In the genomic region with DNA sequence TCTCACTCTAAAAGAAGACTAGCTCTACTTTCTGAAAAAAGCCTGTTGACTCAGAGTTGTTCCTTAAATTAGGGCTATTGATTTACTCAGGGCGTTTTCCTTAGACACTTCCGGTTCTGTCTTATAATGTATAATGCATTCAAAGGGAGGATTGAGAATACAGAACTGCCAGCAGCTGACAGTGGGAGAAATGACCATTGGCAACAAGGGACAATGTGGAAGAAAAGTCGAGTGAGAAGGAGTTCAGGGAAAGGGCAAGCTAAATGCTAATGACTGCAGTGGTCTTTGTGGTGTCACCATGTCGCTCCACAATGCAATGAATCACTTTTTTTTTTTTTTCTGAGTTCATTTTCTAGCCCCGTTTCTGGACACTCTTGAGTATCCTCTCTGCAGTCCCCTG, we compare ENCODE assay signal across 17 cellular contexts.
A peak's percentile ranks its signal among the peaks of the same experiment; 100 is the strongest.
DNase-seq lines count a peak whose midpoint lies in the region; FAIRE-seq and TF ChIP-seq lines count a peak whose summit lies in the region.
"Had no signal": no experiment of that assay in that cellular context is flagged by ENCODE, and none has a peak within 500 bp of the region (broad histone marks: within the 10 kb centered on the region; RNA-seq: fewer than 3 reads in every experiment).

No MANE protein-coding gene starts in this region.

- H3K27ac ChIP-seq in Peyer's patch, result no peak overlapping the region
- H3K27ac ChIP-seq: epithelial cell of prostate, suprapubic skin had no signal

- H3K36me3 Mint-ChIP-seq in nephron (ENCODE audit: low read depth) (no peaks in the 10 kb centered on the region), glutamatergic neuron (ENCODE audit: unreplicated experiment) (no peaks in the 10 kb centered on the region)
- H3K36me3 Mint-ChIP-seq: mesothelial cell of epicardium had no signal

- H3K27me3 ChIP-seq in Peyer's patch, result no peaks in the 10 kb centered on the region
- H3K27me3 ChIP-seq: suprapubic skin had no signal

- H3K27ac Mint-ChIP-seq in nephron (peak overlapping the region in 2 of 3 experiments; percentile 0 to 17), glutamatergic neuron (ENCODE audit: unreplicated experiment) (no peak overlapping the region)
- H3K27ac Mint-ChIP-seq: mesothelial cell of epicardium; T-helper 1 cell treated with Interleukin-12 subunit alpha and Interleukin-12 subunit beta and Interleukin-4 antibody, amounts not matched to agents 30 μg/mL and 1 μg/mL, for 36 hours had no signal

- TF ChIP-seq POLR2A in H54 (IDR thresholded peaks at IDR 0.05; ENCODE audit: low read depth, low read length) (no peak), NB4 (IDR thresholded peaks at IDR 0.05; ENCODE audit: extremely low read depth, insufficient read length) (no peak), Peyer's patch (IDR thresholded peaks at IDR 0.05) (no peak), erythroblast (IDR thresholded peaks at IDR 0.05; ENCODE audit: low read length) (no peak)

- DNase-seq in H54 (ENCODE audit: insufficient read length, low spot score) (no peak), NB4 (ENCODE audit: low read depth) (peak; percentile 23), dermis blood vessel endothelial cell (peak; percentile 27), glutamatergic neuron (no peak), Peyer's patch (no peak), erythroblast (lab: John Stamatoyannopoulos, UW) (no peak)
- DNase-seq: activated CD8-positive, alpha-beta memory T cell treated with anti-CD3 and anti-CD28 coated beads, Interleukin-2, amount 50 U/mL, for 4 hours; activated gamma-delta T cell; NCI-H2081 treated with DMSO at 0.1 percent for 48 hours; NCI-H774; occipital lobe; stimulated activated CD4-positive, alpha-beta T cell treated with anti-CD3 and anti-CD28 coated beads, Interleukin-4, amount 100 ng/mL, for 1 hour had no signal

- H3K9me3 Mint-ChIP-seq in nephron (no peaks in the 10 kb centered on the region), glutamatergic neuron (ENCODE audit: unreplicated experiment) (no peaks in the 10 kb centered on the region)
- H3K9me3 Mint-ChIP-seq: T-helper 1 cell treated with Interleukin-12 subunit alpha and Interleukin-12 subunit beta and Interleukin-4 antibody, amounts not matched to agents 30 μg/mL and 1 μg/mL, for 36 hours had no signal

- FAIRE-seq in H54 (lab: Jason Lieb, UNC), result peak; percentile 30

- H3K4me3 Mint-ChIP-seq in nephron (no peak overlapping the region), glutamatergic neuron (ENCODE audit: unreplicated experiment) (no peak overlapping the region)
- H3K4me3 Mint-ChIP-seq: mesothelial cell of epicardium; T-helper 1 cell treated with Interleukin-12 subunit alpha and Interleukin-12 subunit beta and Interleukin-4 antibody, amounts not matched to agents 30 μg/mL and 1 μg/mL, for 36 hours had no signal

- TF ChIP-seq CTCF in NB4 (IDR thresholded peaks at IDR 0.05; ENCODE audit: low read depth, low read length) (no peak), nephron (IDR thresholded peaks at IDR 0.05; ENCODE audit: unreplicated experiment in 3 of 3) (no peak), glutamatergic neuron (IDR thresholded peaks at IDR 0.05; ENCODE audit: partially characterized antibody, unreplicated experiment) (no peak), Peyer's patch (IDR thresholded peaks at IDR 0.05) (no peak)

- H3K9me3 ChIP-seq in Peyer's patch, result no peaks in the 10 kb centered on the region
- H3K9me3 ChIP-seq: suprapubic skin had no signal

- H3K4me3 ChIP-seq in NB4 (ENCODE audit: low read depth, low read length) (no peak overlapping the region), Peyer's patch (no peak overlapping the region)
- H3K4me3 ChIP-seq: suprapubic skin had no signal

- H3K4me1 Mint-ChIP-seq in nephron, result peaks cover 5% of the 10 kb centered on the region
- H3K4me1 Mint-ChIP-seq in glutamatergic neuron (ENCODE audit: low read depth, unreplicated experiment), result no peaks in the 10 kb centered on the region

- H3K4me1 ChIP-seq in Peyer's patch, result peaks cover 0 to 9% (median 1%) of the 10 kb centered on the region in 4 donors
- H3K4me1 ChIP-seq: suprapubic skin had no signal

- H3K27me3 Mint-ChIP-seq in nephron (ENCODE audit: low read depth), result no peaks in the 10 kb centered on the region
- H3K27me3 Mint-ChIP-seq in glutamatergic neuron (ENCODE audit: unreplicated experiment), result no peaks in the 10 kb centered on the region

- no peaks in the 10 kb centered on the region for H3K36me3 ChIP-seq in Peyer's patch
- H3K36me3 ChIP-seq: suprapubic skin had no signal

Comparison
In these comparisons a context has a peak if more than half of its experiments do, and no peak if none do; other contexts are left out.
1. DNase-seq: peak in NB4 (single experiment) and dermis blood vessel endothelial cell (single experiment); none in H54 (single experiment), glutamatergic neuron (single experiment), Peyer's patch (0 of 3) and erythroblast (0 of 2).